15 cellular contexts compared by ENCODE assay signal in genomic region chr4:88606832-88607231, GRCh38. TPM values are rescaled to one million over a fixed set of nuclear protein-coding genes. Genes with fewer than 3 reads are reported as not detected.
A peak's percentile ranks its signal among the peaks of the same experiment; 100 is the strongest.
DNase-seq lines count a peak whose midpoint lies in the region; ATAC-seq, FAIRE-seq and TF ChIP-seq lines count a peak whose summit lies in the region.
"Had no signal": no experiment of that assay in that cellular context is flagged by ENCODE, and none has a peak within 500 bp of the region (broad histone marks: within the 10 kb centered on the region; RNA-seq: fewer than 3 reads in every experiment).

No MANE protein-coding gene starts in this region.

- H3K9ac ChIP-seq in keratinocyte (ENCODE audit: control insufficient read depth, extremely low read depth, insufficient read depth, low read length): peak overlapping the region; percentile 28
- H3K9ac ChIP-seq: BLaER1 had no signal

- no peak overlapping the region for H3K4me2 ChIP-seq in keratinocyte (ENCODE audit: control insufficient read depth, extremely low read depth, insufficient read depth, low read depth, low read length)
- H3K4me2 ChIP-seq: BLaER1 had no signal

- peaks cover 8% of the 10 kb centered on the region for H3K9me3 Mint-ChIP-seq in activated naive CD4-positive, alpha-beta T cell treated with anti-CD3 and anti-CD28 coated beads for 36 hours
- H3K9me3 Mint-ChIP-seq in CD8-positive, alpha-beta T cell: no peaks in the 10 kb centered on the region

- H3K27me3 ChIP-seq in RWPE2 (ENCODE audit: insufficient read depth, poor library complexity, severe bottlenecking): no peaks in the 10 kb centered on the region
- H3K27me3 ChIP-seq in keratinocyte (ENCODE audit: control insufficient read depth, extremely low read depth, insufficient read depth, low read length): no peaks in the 10 kb centered on the region
- H3K27me3 ChIP-seq in CD8-positive, alpha-beta T cell (ENCODE audit: insufficient read depth, low read length): no peaks in the 10 kb centered on the region
- H3K27me3 ChIP-seq: BLaER1 had no signal

- H3K27ac ChIP-seq in RWPE2 (ENCODE audit: poor library complexity, severe bottlenecking): peak overlapping the region; percentile 59
- H3K27ac ChIP-seq in epithelial cell of prostate: peak overlapping the region; percentile 100
- peak overlapping the region; percentile 73 for H3K27ac ChIP-seq in keratinocyte (ENCODE audit: control insufficient read depth, insufficient read depth, low read length)
- no peak overlapping the region for H3K27ac ChIP-seq in CD8-positive, alpha-beta T cell (ENCODE audit: low read depth, low read length)
- H3K27ac ChIP-seq: 22Rv1, BLaER1 had no signal

- H3K36me3 Mint-ChIP-seq in activated naive CD4-positive, alpha-beta T cell treated with anti-CD3 and anti-CD28 coated beads for 36 hours (ENCODE audit: low read depth): peaks cover 35% of the 10 kb centered on the region
- H3K36me3 Mint-ChIP-seq in T-helper 17 cell (ENCODE audit: low read depth): peaks cover 8% of the 10 kb centered on the region
- H3K36me3 Mint-ChIP-seq in CD8-positive, alpha-beta T cell: peaks cover 74% of the 10 kb centered on the region

- TF ChIP-seq CTCF in RWPE2 (IDR thresholded peaks at IDR 0.05; ENCODE audit: poor library complexity, severe bottlenecking) (no peak), keratinocyte (optimal IDR thresholded peaks at IDR 0.05 in 1 of 3, IDR thresholded peaks at IDR 0.05 in 1 of 3, conservative IDR thresholded peaks at IDR 0.05 in 1 of 3; ENCODE audit: extremely low read depth in 1 of 3, insufficient read depth in 2 of 3, low read length in 3 of 3) (no peak), GM13976 (IDR thresholded peaks at IDR 0.05; ENCODE audit: borderline replicate concordance, control extremely low read depth, extremely low read depth, insufficient read depth, missing control alignments) (no peak)
- TF ChIP-seq CTCF in CD8-positive, alpha-beta T cell (IDR thresholded peaks at IDR 0.05): no peak

- H3K4me3 ChIP-seq in RWPE2 (ENCODE audit: severe bottlenecking) (no peak overlapping the region), keratinocyte (ENCODE audit: control insufficient read depth in 2 of 3, extremely low read depth in 1 of 3, insufficient read depth in 2 of 3, low read depth in 1 of 3, low read length in 3 of 3) (no peak overlapping the region)
- H3K4me3 ChIP-seq in CD8-positive, alpha-beta T cell (ENCODE audit: low read depth, low read length): no peak overlapping the region
- H3K4me3 ChIP-seq: BLaER1 had no signal

- H3K36me3 ChIP-seq in RWPE2 (ENCODE audit: low read depth) (peaks cover 81% of the 10 kb centered on the region), keratinocyte (ENCODE audit: control insufficient read depth in 2 of 2, extremely low read depth in 1 of 2, insufficient read depth in 2 of 2, low read length in 2 of 2) (peaks cover 8 to 20% of the 10 kb centered on the region in 2 experiments)
- peaks cover 19% of the 10 kb centered on the region for H3K36me3 ChIP-seq in CD8-positive, alpha-beta T cell (ENCODE audit: insufficient read depth, low read length)

- H4K20me1 ChIP-seq in keratinocyte (ENCODE audit: control insufficient read depth, extremely low read depth, insufficient read depth, low read length): no peaks in the 10 kb centered on the region
- H4K20me1 ChIP-seq: BLaER1 had no signal

- no peak overlapping the region for H3K4me3 Mint-ChIP-seq in activated naive CD4-positive, alpha-beta T cell treated with anti-CD3 and anti-CD28 coated beads for 36 hours
- H3K4me3 Mint-ChIP-seq in T-helper 17 cell: no peak overlapping the region
- no peak overlapping the region for H3K4me3 Mint-ChIP-seq in CD8-positive, alpha-beta T cell

- peak; percentile 65 for ATAC-seq in RWPE2 (ENCODE audit: low read depth)
- no peak for ATAC-seq in T-helper 17 cell
- ATAC-seq in CD8-positive, alpha-beta T cell: no peak
- ATAC-seq: HCT116 had no signal

- no peaks in the 10 kb centered on the region for H3K27me3 Mint-ChIP-seq in activated naive CD4-positive, alpha-beta T cell treated with anti-CD3 and anti-CD28 coated beads for 36 hours (ENCODE audit: low read depth)
- H3K27me3 Mint-ChIP-seq in T-helper 17 cell: no peaks in the 10 kb centered on the region
- H3K27me3 Mint-ChIP-seq in CD8-positive, alpha-beta T cell (ENCODE audit: low read depth): no peaks in the 10 kb centered on the region

- POLR2A ChIA-PET in CD8-positive, alpha-beta T cell (lab: Charles Lee): interaction anchor here (0.8 to 10.3 kb wide), 2 partner anchors 12 to 14 kb away, joined by 3 to 105 read pairs; partner anchors contain the start of gene HERC3

- H3K9me3 ChIP-seq in RWPE2 (ENCODE audit: severe bottlenecking): peaks cover 5% of the 10 kb centered on the region
- no peaks in the 10 kb centered on the region for H3K9me3 ChIP-seq in keratinocyte (ENCODE audit: control insufficient read depth, low read depth, low read length)
- H3K9me3 ChIP-seq in T-helper 17 cell (ENCODE audit: control insufficient read depth, low read length, poor library complexity, severe bottlenecking): no peaks in the 10 kb centered on the region
- H3K9me3 ChIP-seq in CD8-positive, alpha-beta T cell (ENCODE audit: low read length): no peaks in the 10 kb centered on the region

- intact Hi-C loops in activated naive CD4-positive, alpha-beta T cell treated with anti-CD3 and anti-CD28 coated beads for 36 hours (cut with micrococcal nuclease): no loop called here
- intact Hi-C loops in CD8-positive, alpha-beta T cell (cut with DNase I, micrococcal nuclease): no loop called here

- CTCF ChIA-PET in activated naive CD4-positive, alpha-beta T cell treated with anti-CD3 and anti-CD28 coated beads for 36 hours (lab: Charles Lee): no interaction called here
- CTCF ChIA-PET in CD8-positive, alpha-beta T cell (lab: Charles Lee): interaction anchor here (1.2 to 4.9 kb wide), 2 partner anchors 8 to 67 kb away, joined by 3 to 16 read pairs; no protein-coding TSS in a partner anchor

- in situ Hi-C loops in GM13976 (cut with MboI; ENCODE audit: low sequenced_read_pairs, unreplicated experiment): no loop called here

- peak; percentile 79 for FAIRE-seq in keratinocyte (lab: Jason Lieb, UNC)
- FAIRE-seq: GM18507 had no signal

- H3K9me1 ChIP-seq in keratinocyte (ENCODE audit: control insufficient read depth, extremely low read depth, insufficient read depth, low read length): no peaks in the 10 kb centered on the region

- dilution Hi-C loops in keratinocyte (cut with MboI; ENCODE audit: extremely low pct_ligation_motif_present, low sequenced_read_pairs): no loop called here

- H3K4me1 Mint-ChIP-seq in activated naive CD4-positive, alpha-beta T cell treated with anti-CD3 and anti-CD28 coated beads for 36 hours (ENCODE audit: low read depth): peaks cover 67% of the 10 kb centered on the region
- H3K4me1 Mint-ChIP-seq in T-helper 17 cell: peaks cover 36% of the 10 kb centered on the region
- peaks cover 72% of the 10 kb centered on the region for H3K4me1 Mint-ChIP-seq in CD8-positive, alpha-beta T cell (ENCODE audit: low read depth)

- H3K27ac Mint-ChIP-seq in activated naive CD4-positive, alpha-beta T cell treated with anti-CD3 and anti-CD28 coated beads for 36 hours: peak overlapping the region; percentile 48
- no peak overlapping the region for H3K27ac Mint-ChIP-seq in T-helper 17 cell
- H3K27ac Mint-ChIP-seq in CD8-positive, alpha-beta T cell: no peak overlapping the region

- no peak overlapping the region for H2AFZ ChIP-seq in keratinocyte (ENCODE audit: control insufficient read depth, low read length)

- no peak for DNase-seq in activated naive CD4-positive, alpha-beta T cell treated with anti-CD3 and anti-CD28 coated beads for 36 hours
- DNase-seq in activated naive CD4-positive, alpha-beta T cell treated with Interleukin-2 at 50 U/mL for 16 hours: no peak
- DNase-seq in RWPE2 (ENCODE audit: low spot score): no peak
- DNase-seq in epithelial cell of prostate (ENCODE audit: low read depth, low spot score): peak; percentile 95
- DNase-seq in keratinocyte (ENCODE audit: low read depth, low spot score): peak; percentile 79
- DNase-seq in T-helper 17 cell: no peak
- no peak for DNase-seq in CD8-positive, alpha-beta T cell
- DNase-seq in GM13976 (ENCODE audit: low spot score): no peak
- DNase-seq: AML-193, Calu3, DMS 273 treated with DMSO at 0.1 percent for 48 hours had no signal

- H3K4me1 ChIP-seq in RWPE2 (ENCODE audit: insufficient read depth, poor library complexity, severe bottlenecking) (peaks cover 54% of the 10 kb centered on the region), keratinocyte (ENCODE audit: control insufficient read depth, extremely low read depth, insufficient read depth, low read length) (peaks cover 69% of the 10 kb centered on the region)
- H3K4me1 ChIP-seq in CD8-positive, alpha-beta T cell (ENCODE audit: insufficient read depth, low read length): peaks cover 38% of the 10 kb centered on the region

- H3K79me2 ChIP-seq in keratinocyte (ENCODE audit: control insufficient read depth, insufficient read depth, low read length): peaks cover 32% of the 10 kb centered on the region

RNA-seq across cellular contexts. Expression of gene HERC3, which starts 14.6 kb away (rescaled TPM):
- total RNA-seq in activated naive CD4-positive, alpha-beta T cell treated with anti-CD3 and anti-CD28 coated beads for 36 hours: 10 to 100 TPM; 24.4 to 25.8 TPM
- polyA plus RNA-seq in keratinocyte: 24.8 to 26.6 TPM (median 26.3 TPM) in 3 replicates
- polyA plus RNA-seq in keratinocyte (2011; ENCODE audit: low read depth): 10.8 TPM
- 12.7 and 23.9 TPM in 2 replicates for polyA plus RNA-seq in keratinocyte (2011; cell fraction: cytosol; rRNA removed)
- 40.0 and 44.5 TPM in 2 replicates for polyA plus RNA-seq in keratinocyte (2011; cell fraction: nucleus; rRNA removed)
- 18.3 and 18.8 TPM in 2 replicates for polyA plus RNA-seq in keratinocyte (2012; ENCODE audit: low replicate concordance)
- 19.3 to 59.5 TPM (median 46.1 TPM) in 3 replicates for polyA minus RNA-seq in keratinocyte
- polyA minus RNA-seq in keratinocyte (2011; cell fraction: cytosol; rRNA and poly(A)+ RNA removed): 14.4 TPM
- 48.5 and 93.5 TPM in 2 replicates for polyA minus RNA-seq in keratinocyte (2011; cell fraction: nucleus; rRNA and poly(A)+ RNA removed)
- 10 to 100 TPM; 53.4 to 63.8 TPM for total RNA-seq in T-helper 17 cell
- 10 to 100 TPM; 50.4 to 62.4 TPM for total RNA-seq in CD8-positive, alpha-beta T cell

Comparison
In these comparisons a context has a peak if more than half of its experiments do, and no peak if none do; other contexts are left out.
1. DNase-seq: peak in epithelial cell of prostate (single experiment) and keratinocyte (single experiment); none in activated naive CD4-positive, alpha-beta T cell treated with anti-CD3 and anti-CD28 coated beads for 36 hours (single experiment), activated naive CD4-positive, alpha-beta T cell treated with Interleukin-2 at 50 U/mL for 16 hours (single experiment), RWPE2 (single experiment), T-helper 17 cell (0 of 3), CD8-positive, alpha-beta T cell (0 of 7) and GM13976 (single experiment).